16 cellular contexts compared by ENCODE assay signal in the genomic region with DNA sequence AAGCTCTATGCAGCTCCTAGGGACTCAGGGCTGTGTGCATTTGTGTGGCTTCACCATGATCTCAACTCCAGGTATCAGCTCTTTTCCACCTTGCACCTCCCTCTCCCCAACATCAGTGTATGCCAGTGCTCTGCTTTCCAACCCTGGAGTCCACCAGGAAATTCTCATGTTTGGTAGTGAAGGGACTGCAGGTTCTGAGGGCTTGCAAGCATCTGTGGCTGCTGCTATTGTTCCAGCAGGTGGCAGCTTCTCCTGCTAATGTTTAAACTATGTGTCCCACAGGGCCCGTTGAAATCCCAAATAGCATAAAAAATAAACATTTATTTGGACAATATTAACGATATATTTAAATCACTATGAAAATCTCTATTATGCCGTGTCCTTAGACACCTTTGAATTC.
DNase-seq lines count a peak whose midpoint lies in the region; ATAC-seq and TF ChIP-seq lines count a peak whose summit lies in the region.
"Had no signal": no experiment of that assay in that cellular context is flagged by ENCODE, and none has a peak within 500 bp of the region (broad histone marks: within the 10 kb centered on the region; RNA-seq: fewer than 3 reads in every experiment).

No MANE protein-coding gene starts in this region.

- H3K4me1 ChIP-seq in SJCRH30, result peaks cover 3% of the 10 kb centered on the region; the same call in 1 of the 2 replicates
- H3K4me1 ChIP-seq: left lung had no signal

- H3K27me3 Mint-ChIP-seq in natural killer cell treated with Interleukin-12 subunit alpha and Interleukin-12 subunit beta and Interleukin-15 and Interleukin-18, amount 100 ng/mL, for 72 hours, result peaks cover 0 to 11% of the 10 kb centered on the region in 2 donors
- peaks cover 0 to 11% of the 10 kb centered on the region in 2 donors for H3K27me3 Mint-ChIP-seq in natural killer cell (ENCODE audit: low read depth in 2 of 2)
- H3K27me3 Mint-ChIP-seq: CD4-positive, CD25-positive, alpha-beta regulatory T cell had no signal

- no peak overlapping the region for H3K4me3 ChIP-seq in NB4 (ENCODE audit: low read depth, low read length)
- H3K4me3 ChIP-seq in cardiac fibroblast (replicated peaks in 1 of 2; ENCODE audit: low read depth in 2 of 2, low read length in 2 of 2), result no peak overlapping the region
- no peak overlapping the region for H3K4me3 ChIP-seq in SJCRH30
- H3K4me3 ChIP-seq: left lung, MG63 had no signal

- TF ChIP-seq CTCF in natural killer cell (IDR thresholded peaks at IDR 0.05) (no peak), NB4 (IDR thresholded peaks at IDR 0.05; ENCODE audit: low read depth, low read length) (peak; percentile 43), cardiac fibroblast (IDR thresholded peaks at IDR 0.05; ENCODE audit: low read depth, low read length) (peak; percentile 38)

- H3K9me3 Mint-ChIP-seq in natural killer cell treated with Interleukin-12 subunit alpha and Interleukin-12 subunit beta and Interleukin-15 and Interleukin-18, amount 100 ng/mL, for 72 hours, result no peaks in the 10 kb centered on the region
- H3K9me3 Mint-ChIP-seq in natural killer cell, result no peaks in the 10 kb centered on the region
- H3K9me3 Mint-ChIP-seq: activated B cell treated with CpG ODN at 0.5 μM for 24 hours, nephron progenitor cell had no signal

- no peaks in the 10 kb centered on the region for H3K36me3 ChIP-seq in SJCRH30
- H3K36me3 ChIP-seq: left lung, MG63 had no signal

- ATAC-seq in natural killer cell treated with Interleukin-12 subunit alpha and Interleukin-12 subunit beta and Interleukin-15 and Interleukin-18, amount 100 ng/mL, for 72 hours, result no peak
- no peak for ATAC-seq in natural killer cell
- ATAC-seq in HG03460 (IDR thresholded peaks at IDR 0.05; ENCODE audit: unreplicated experiment), result no peak
- ATAC-seq in GM18502 (IDR thresholded peaks at IDR 0.05; ENCODE audit: poor library complexity, unreplicated experiment), result no peak
- no peak for ATAC-seq in left cardiac atrium
- ATAC-seq: left lung had no signal

- intact Hi-C loops in natural killer cell (cut with micrococcal nuclease), result no loop called here
- intact Hi-C loops in left cardiac atrium (cut with DNase I), result no loop called here

- no peaks in the 10 kb centered on the region for H3K36me3 Mint-ChIP-seq in natural killer cell treated with Interleukin-12 subunit alpha and Interleukin-12 subunit beta and Interleukin-15 and Interleukin-18, amount 100 ng/mL, for 72 hours
- H3K36me3 Mint-ChIP-seq in natural killer cell, result no peaks in the 10 kb centered on the region
- H3K36me3 Mint-ChIP-seq: CD4-positive, CD25-positive, alpha-beta regulatory T cell had no signal

- DNase-seq in natural killer cell treated with Interleukin-12 subunit alpha and Interleukin-12 subunit beta and Interleukin-15 and Interleukin-18, amount 100 ng/mL, for 72 hours (ENCODE audit: low spot score), result peak; percentile 39
- DNase-seq in natural killer cell, result no peak
- DNase-seq in NB4 (ENCODE audit: low read depth), result peak; percentile 18
- peak in 1 of 2 donors; percentile 18 for DNase-seq in cardiac fibroblast (ENCODE audit: low read depth in 2 of 2)
- DNase-seq in SJCRH30, result no peak
- DNase-seq in left cardiac atrium, result no peak
- DNase-seq: activated B cell treated with CpG ODN at 0.5 μM for 24 hours; CD4-positive, CD25-positive, alpha-beta regulatory T cell; GF-D8; left lung; MG63; NCI-H226; nephron progenitor cell; small intestine had no signal

- no peak overlapping the region for H3K27ac Mint-ChIP-seq in natural killer cell treated with Interleukin-12 subunit alpha and Interleukin-12 subunit beta and Interleukin-15 and Interleukin-18, amount 100 ng/mL, for 72 hours
- no peak overlapping the region for H3K27ac Mint-ChIP-seq in natural killer cell
- H3K27ac Mint-ChIP-seq: activated B cell treated with CpG ODN at 0.5 μM for 24 hours; CD4-positive, CD25-positive, alpha-beta regulatory T cell; nephron progenitor cell had no signal

- H3K4me1 Mint-ChIP-seq in natural killer cell treated with Interleukin-12 subunit alpha and Interleukin-12 subunit beta and Interleukin-15 and Interleukin-18, amount 100 ng/mL, for 72 hours (ENCODE audit: low read depth in 2 of 2), result no peaks in the 10 kb centered on the region
- H3K4me1 Mint-ChIP-seq in natural killer cell, result no peaks in the 10 kb centered on the region
- H3K4me1 Mint-ChIP-seq: activated B cell treated with CpG ODN at 0.5 μM for 24 hours; CD4-positive, CD25-positive, alpha-beta regulatory T cell had no signal

- no peak overlapping the region for H3K27ac ChIP-seq in SJCRH30
- H3K27ac ChIP-seq: left lung had no signal

- H3K27me3 ChIP-seq in SJCRH30, result no peaks in the 10 kb centered on the region
- H3K27me3 ChIP-seq: left lung had no signal

- no peaks in the 10 kb centered on the region for H3K9me3 ChIP-seq in SJCRH30 (replicated peaks)
- H3K9me3 ChIP-seq: left lung, MG63 had no signal

- no peak overlapping the region for H3K4me3 Mint-ChIP-seq in natural killer cell treated with Interleukin-12 subunit alpha and Interleukin-12 subunit beta and Interleukin-15 and Interleukin-18, amount 100 ng/mL, for 72 hours
- H3K4me3 Mint-ChIP-seq in natural killer cell, result no peak overlapping the region
- H3K4me3 Mint-ChIP-seq: activated B cell treated with CpG ODN at 0.5 μM for 24 hours; CD4-positive, CD25-positive, alpha-beta regulatory T cell; nephron progenitor cell had no signal

- no peak for TF ChIP-seq POLR2A in NB4 (IDR thresholded peaks at IDR 0.05; ENCODE audit: extremely low read depth, insufficient read length)

Comparison
In these comparisons a context has a peak if more than half of its experiments do, and no peak if none do; other contexts are left out.
1. DNase-seq: peak in natural killer cell treated with Interleukin-12 subunit alpha and Interleukin-12 subunit beta and Interleukin-15 and Interleukin-18, amount 100 ng/mL, for 72 hours (single experiment) and NB4 (single experiment); none in natural killer cell (single experiment), SJCRH30 (0 of 2) and left cardiac atrium (single experiment).